19 cellular contexts compared by ENCODE assay signal in the genomic region with DNA sequence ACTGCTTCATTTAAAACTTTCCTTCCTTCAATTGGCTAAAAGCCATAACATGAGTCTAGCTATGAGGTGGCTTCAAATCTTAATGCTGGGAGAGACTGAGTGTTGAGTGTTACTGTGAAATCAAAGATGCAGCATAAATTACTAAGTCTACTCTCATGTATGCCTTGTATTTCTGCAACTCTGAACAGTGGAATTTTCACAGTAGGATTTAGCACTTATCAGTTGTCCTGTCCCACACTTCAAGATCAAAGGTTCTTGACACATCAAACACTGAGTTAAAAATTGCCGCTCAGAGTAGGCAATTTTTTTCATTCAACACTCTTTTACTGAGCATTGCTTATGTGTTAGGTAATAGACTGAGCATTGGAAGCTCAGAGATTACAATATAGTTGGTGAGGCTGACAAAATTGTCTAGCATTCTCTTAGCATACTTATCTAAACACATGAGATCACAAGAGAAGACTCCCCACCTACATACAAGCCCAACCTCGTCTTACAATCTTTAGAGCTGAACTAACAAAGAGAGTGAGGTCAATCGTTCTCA. TPM values are rescaled to one million over a fixed set of nuclear protein-coding genes. Genes with fewer than 3 reads are reported as not detected.
A peak's percentile ranks its signal among the peaks of the same experiment; 100 is the strongest.
DNase-seq lines count a peak whose midpoint lies in the region; ATAC-seq and TF ChIP-seq lines count a peak whose summit lies in the region.
"Had no signal": no experiment of that assay in that cellular context is flagged by ENCODE, and none has a peak within 500 bp of the region (broad histone marks: within the 10 kb centered on the region; RNA-seq: fewer than 3 reads in every experiment).

No MANE protein-coding gene starts in this region.

- no peak overlapping the region for H3K9ac ChIP-seq in IMR-90 (ENCODE audit: low read depth, low read length)
- no peak overlapping the region for H3K9ac ChIP-seq in liver (ENCODE audit: low read depth in 1 of 2, low read length in 2 of 2)

- H3K27ac ChIP-seq in AG04450 (ENCODE audit: low read depth, low read length) (peak overlapping the region; percentile 77), IMR-90 (ENCODE audit: insufficient read depth, low read length) (no peak overlapping the region), liver (ENCODE audit: low read depth in 1 of 2, low read length in 2 of 2) (peak overlapping the region in 1 of 2 donors; percentile 41), body of pancreas (no peak overlapping the region)
- H3K27ac ChIP-seq: heart left ventricle, VCaP had no signal

- H4K8ac ChIP-seq in IMR-90 (ENCODE audit: low read depth in 2 of 2, low read length in 2 of 2) = peak overlapping the region in 1 of 2 experiments; percentile 7; a peak in 2 of 4 replicates

- WGBS in IMR-90 (ENCODE audit: extremely low coverage in 2 of 2, insufficient read length in 1 of 2), 2 experiments = no CpG with 5 or more reads among the region's 3 CpGs
- 31% methylated on average over 3 of the region's 3 CpGs for WGBS in liver
- 32 to 33% methylated on average over 3 of the region's 3 CpGs for WGBS in body of pancreas, 2 donors

- peak overlapping the region; percentile 24; the same call in 1 of the 2 replicates for H2BK120ac ChIP-seq in IMR-90 (ENCODE audit: low read depth, low read length)

- H2AK5ac ChIP-seq in IMR-90 (ENCODE audit: low read depth, low read length) = no peak overlapping the region

- POLR2A ChIA-PET in AG04450 (lab: Yijun Ruan, JAX) = interaction anchor here (1.4 kb wide), 1 partner anchor 60 kb away, joined by 8 read pairs; the partner anchor contains the start of gene RAP1A
- POLR2A ChIA-PET in IMR-90 (lab: Charles Lee; ENCODE audit: unreplicated experiment) = no interaction called here

- no TSS peak for BruUV-seq in IMR-90 (replicated peaks; lab: Mats Ljungman, UMichigan)

- no peak overlapping the region for H3K4me3 Mint-ChIP-seq in chondrocyte (ENCODE audit: unreplicated experiment)

- TF ChIP-seq RAD21 in IMR-90 (IDR thresholded peaks at IDR 0.05; ENCODE audit: low read length) (no peak), liver (IDR thresholded peaks at IDR 0.05) (no peak)

- H3K36me3 Mint-ChIP-seq in chondrocyte (ENCODE audit: low read depth) = no peaks in the 10 kb centered on the region

- peak overlapping the region; percentile 48; the same call in 1 of the 2 replicates for H3K18ac ChIP-seq in IMR-90 (ENCODE audit: low read depth, low read length)

- in situ Hi-C loops in IMR-90 (cut with MboI; ENCODE audit: low sequenced_read_pairs) = loop anchor here (5.0 kb wide), 1 partner anchor 53 kb away; no protein-coding TSS in a partner anchor
- in situ Hi-C loops in GM13977 (cut with MboI; ENCODE audit: low pct_unique_long_range_greater_than_20kb, low sequenced_read_pairs, unreplicated experiment) = no loop called here

- H4K5ac ChIP-seq in IMR-90 (ENCODE audit: low read depth, low read length) = no peak overlapping the region

- TF ChIP-seq CTCF in AG04450 (IDR thresholded peaks at IDR 0.05; ENCODE audit: low read depth, low read length) (no peak), IMR-90 (conservative IDR thresholded peaks at IDR 0.05; ENCODE audit: low read depth, low read length) (no peak), chondrocyte (IDR thresholded peaks at IDR 0.05) (no peak), liver (IDR thresholded peaks at IDR 0.05; ENCODE audit: low read depth, low read length, missing input control) (no peak), GM13977 (IDR thresholded peaks at IDR 0.05; ENCODE audit: extremely low read depth, insufficient read depth, missing control alignments) (no peak), body of pancreas (IDR thresholded peaks at IDR 0.05) (no peak)

- no peak overlapping the region for H3K4ac ChIP-seq in IMR-90 (ENCODE audit: low read depth, low read length)

- H3K4me1 ChIP-seq in IMR-90 (ENCODE audit: control insufficient read depth, insufficient read depth, low read length) = peaks cover 7% of the 10 kb centered on the region
- H3K4me1 ChIP-seq in liver (ENCODE audit: control insufficient read depth in 4 of 4, insufficient read depth in 4 of 4, low read length in 3 of 4) = peaks cover 4 to 32% (median 20%) of the 10 kb centered on the region in 4 donors
- no peaks in the 10 kb centered on the region for H3K4me1 ChIP-seq in body of pancreas

- H2BK5ac ChIP-seq in IMR-90 (ENCODE audit: low read depth, low read length, poor library complexity, severe bottlenecking) = peak overlapping the region; percentile 65

- no peak overlapping the region for H3K56ac ChIP-seq in IMR-90 (ENCODE audit: extremely low read depth, insufficient read depth, low read length)

- H3K36me3 ChIP-seq in IMR-90 (ENCODE audit: control insufficient read depth, insufficient read depth, low read length) = no peaks in the 10 kb centered on the region
- H3K36me3 ChIP-seq in liver (ENCODE audit: control insufficient read depth in 4 of 4, insufficient read depth in 3 of 4, low read depth in 1 of 4, low read length in 3 of 4) = no peaks in the 10 kb centered on the region
- no peaks in the 10 kb centered on the region for H3K36me3 ChIP-seq in body of pancreas (replicated peaks in 1 of 2; ENCODE audit: insufficient read depth in 1 of 2, low read depth in 2 of 2)
- H3K36me3 ChIP-seq: heart left ventricle had no signal

- H3K4me3 ChIP-seq in AG04450 (ENCODE audit: low read depth, low read length) (no peak overlapping the region), IMR-90 (ENCODE audit: insufficient read depth, low read depth, low read length) (no peak overlapping the region), liver (ENCODE audit: low read depth in 1 of 3, low read length in 3 of 3) (no peak overlapping the region), body of pancreas (no peak overlapping the region)
- H3K4me3 ChIP-seq: heart left ventricle had no signal

- TF ChIP-seq POLR2A in IMR-90 (IDR thresholded peaks at IDR 0.05; ENCODE audit: low read depth, low read length) (no peak), body of pancreas (IDR thresholded peaks at IDR 0.05) (no peak)

- H3K79me1 ChIP-seq in IMR-90 (ENCODE audit: low read depth in 1 of 2, low read length in 2 of 2) = no peaks in the 10 kb centered on the region; a peak in 1 of 4 replicates

- CTCF ChIA-PET in AG04450 (lab: Charles Lee) = interaction anchor here (0.7 to 1.1 kb wide), 2 partner anchors 11 to 156 kb away, joined by 3 read pairs; no protein-coding TSS in a partner anchor
- CTCF ChIA-PET in IMR-90 (lab: Yijun Ruan, JAX) = no interaction called here

- no peaks in the 10 kb centered on the region for H3K9me3 ChIP-seq in AG04450 (ENCODE audit: control insufficient read depth, insufficient read depth, low read length)
- H3K9me3 ChIP-seq in IMR-90 (ENCODE audit: control insufficient read depth, insufficient read depth, low read length) = no peaks in the 10 kb centered on the region
- H3K9me3 ChIP-seq in liver (ENCODE audit: control insufficient read depth in 4 of 4, low read length in 3 of 4) = no peaks in the 10 kb centered on the region
- H3K9me3 ChIP-seq in body of pancreas = no peaks in the 10 kb centered on the region
- H3K9me3 ChIP-seq: heart left ventricle had no signal

- H2BK20ac ChIP-seq in IMR-90 (ENCODE audit: low read depth, low read length) = 0 out of 2 replicates have a peak overlapping the region, but pooled peaks have one; percentile 8

- H3K27me3 Mint-ChIP-seq in chondrocyte (ENCODE audit: low read depth) = no peaks in the 10 kb centered on the region

- no peaks in the 10 kb centered on the region for H4K20me1 ChIP-seq in IMR-90 (ENCODE audit: insufficient read depth, low read length)

- H3K27ac Mint-ChIP-seq in chondrocyte (ENCODE audit: unreplicated experiment) = peak overlapping the region; percentile 25

- H4K91ac ChIP-seq in IMR-90 (ENCODE audit: insufficient read depth, low read depth, low read length) = peak overlapping the region; percentile 21; the same call in 1 of the 2 replicates

- intact Hi-C loops in IMR-90 (cut with micrococcal nuclease) (no loop called here), body of pancreas (cut with DNase I) (no loop called here)

- H2AK9ac ChIP-seq in IMR-90 (replicated peaks; ENCODE audit: low read depth, low read length, poor library complexity) = no peak overlapping the region

- DNase-seq in AG04450 (ENCODE audit: low read depth, low spot score) (peak; percentile 67), IMR-90 (peak; percentile 91), chondrocyte (ENCODE audit: low spot score) (no peak), GF-D8 (lab: John Stamatoyannopoulos, UW) (no peak), GM13977 (ENCODE audit: low spot score) (no peak), body of pancreas (no peak)
- DNase-seq: central memory CD4-positive, alpha-beta T cell; heart left ventricle; NCI-H146; NCI-H524 treated with DMSO at 0.1 percent for 48 hours; SW 1271 had no signal

- peaks cover 7% of the 10 kb centered on the region for H3K9me1 ChIP-seq in IMR-90 (ENCODE audit: insufficient read depth, low read length)

- peak overlapping the region; percentile 76 for H3K4me2 ChIP-seq in IMR-90 (ENCODE audit: low read depth, low read length)

- ATAC-seq in IMR-90 (ENCODE audit: low read depth) (peak; percentile 80), body of pancreas (no peak), HG03139 (IDR thresholded peaks at IDR 0.05; ENCODE audit: unreplicated experiment) (no peak)
- ATAC-seq: heart left ventricle had no signal

- dilution Hi-C loops in IMR-90 (cut with HindIII; ENCODE audit: low sequenced_read_pairs, unreplicated experiment) = no loop called here

- H3K27me3 ChIP-seq in AG04450 (ENCODE audit: control insufficient read depth, insufficient read depth, low read length) (no peaks in the 10 kb centered on the region), IMR-90 (ENCODE audit: control insufficient read depth, insufficient read depth, low read length) (no peaks in the 10 kb centered on the region), liver (ENCODE audit: control insufficient read depth in 4 of 4, insufficient read depth in 4 of 4, low read length in 3 of 4) (no peaks in the 10 kb centered on the region), body of pancreas (no peaks in the 10 kb centered on the region)
- H3K27me3 ChIP-seq: heart left ventricle had no signal

- 0 out of 2 replicates have a peak overlapping the region, but pooled peaks have one; percentile 41 for H3K14ac ChIP-seq in IMR-90 (replicated peaks; ENCODE audit: low read depth, low read length)

- no peak overlapping the region for H2AFZ ChIP-seq in IMR-90 (replicated peaks; ENCODE audit: low read length, poor library complexity)

- no peak overlapping the region for H2BK15ac ChIP-seq in IMR-90 (ENCODE audit: low read depth, low read length)

- peaks cover 15% of the 10 kb centered on the region for H3K4me1 Mint-ChIP-seq in chondrocyte (ENCODE audit: low read depth)

- no peaks in the 10 kb centered on the region for H3K9me3 Mint-ChIP-seq in chondrocyte (ENCODE audit: low read depth)

- H3K23ac ChIP-seq in IMR-90 (ENCODE audit: low read depth, low read length) = no peak overlapping the region; the same call in 1 of the 2 replicates

RNA-seq across cellular contexts. Expression of gene ADORA3, which starts 56.4 kb away (rescaled TPM):
- polyA plus RNA-seq in AG04450 (2011; rRNA removed) (not detected in 2 replicates), IMR-90 (2012; rRNA removed) (not detected in 2 replicates), liver (1 to 10 TPM in 1 of 2 donors, under 1 TPM in 1; 0.97 to 5.6 TPM)
- not detected in 2 replicates for polyA minus RNA-seq in AG04450 (2011; rRNA and poly(A)+ RNA removed)
- total RNA-seq in IMR-90 (2012; rRNA removed) (not detected in 2 replicates), chondrocyte (not detected in 3 replicates), liver (1 to 10 TPM; 2.3 to 4.0 TPM), body of pancreas (1 to 10 TPM; 1.6 to 3.6 TPM)
- polyA plus RNA-seq in IMR-90 (2012; cell fraction: cytosol; rRNA removed) = not detected in 2 replicates
- 0.03 TPM in 1 of 2 replicates, not detected in the other for polyA plus RNA-seq in IMR-90 (2012; cell fraction: nucleus; rRNA removed; ENCODE audit: low replicate concordance)
- total RNA-seq: activated CD8-positive, alpha-beta memory T cell treated with anti-CD3 and anti-CD28 coated beads for 36 hours; G401; kidney epithelial cell; pulmonary artery endothelial cell had no signal

RNA-seq across cellular contexts. Expression of gene TMIGD3, which starts 56.4 kb away (rescaled TPM):
- polyA plus RNA-seq in AG04450 (2011; rRNA removed) (0.11 TPM in 1 of 2 replicates, not detected in the other), IMR-90 (2012; rRNA removed) (0.12 TPM in 1 of 2 replicates, not detected in the other), liver (1 to 10 TPM; 3.4 to 5.9 TPM)
- not detected in 2 replicates for polyA minus RNA-seq in AG04450 (2011; rRNA and poly(A)+ RNA removed)
- total RNA-seq in IMR-90 (2012; rRNA removed) (under 0.01 TPM in 1 of 2 replicates, not detected in the other), chondrocyte (not detected in 3 replicates), liver (1 to 10 TPM; 2.6 to 5.7 TPM), body of pancreas (1 to 10 TPM in 1 of 2 donors, not detected in 1; 1.0 TPM)
- 0.04 TPM in 1 of 2 replicates, not detected in the other for polyA plus RNA-seq in IMR-90 (2012; cell fraction: cytosol; rRNA removed)
- 0.17 TPM in 1 of 2 replicates, not detected in the other for polyA plus RNA-seq in IMR-90 (2012; cell fraction: nucleus; rRNA removed; ENCODE audit: low replicate concordance)
- total RNA-seq: G401, kidney epithelial cell, OCI-LY7, pulmonary artery endothelial cell had no signal

RNA-seq across cellular contexts. Expression of gene RAP1A, which starts 59.8 kb away (rescaled TPM):
- polyA plus RNA-seq in AG04450 (2011; rRNA removed) (60.0 and 78.1 TPM in 2 replicates), IMR-90 (2012; rRNA removed) (34.4 and 43.6 TPM in 2 replicates), liver (10 to 100 TPM; 23.1 to 28.6 TPM)
- 16.9 and 29.8 TPM in 2 replicates for polyA minus RNA-seq in AG04450 (2011; rRNA and poly(A)+ RNA removed)
- total RNA-seq in IMR-90 (2012; rRNA removed) (18.1 and 35.3 TPM in 2 replicates), chondrocyte (53.5 to 64.0 TPM (median 60.5 TPM) in 3 replicates), liver (10 to 100 TPM; 14.2 to 31.4 TPM), body of pancreas (10 to 100 TPM; 16.2 to 16.6 TPM)
- 4.0 and 6.2 TPM in 2 replicates for polyA plus RNA-seq in IMR-90 (2012; cell fraction: cytosol; rRNA removed)
- polyA plus RNA-seq in IMR-90 (2012; cell fraction: nucleus; rRNA removed; ENCODE audit: low replicate concordance) = 0.72 and 9.5 TPM in 2 replicates

Comparison
In these comparisons a context has a peak if more than half of its experiments do, and no peak if none do; other contexts are left out.
1. DNase-seq: peak in AG04450 (single experiment) and IMR-90 (single experiment); none in chondrocyte (single experiment), GF-D8 (single experiment), GM13977 (single experiment) and body of pancreas (0 of 4).